ENCODE assay signal across 8 cellular contexts in the genomic region with DNA sequence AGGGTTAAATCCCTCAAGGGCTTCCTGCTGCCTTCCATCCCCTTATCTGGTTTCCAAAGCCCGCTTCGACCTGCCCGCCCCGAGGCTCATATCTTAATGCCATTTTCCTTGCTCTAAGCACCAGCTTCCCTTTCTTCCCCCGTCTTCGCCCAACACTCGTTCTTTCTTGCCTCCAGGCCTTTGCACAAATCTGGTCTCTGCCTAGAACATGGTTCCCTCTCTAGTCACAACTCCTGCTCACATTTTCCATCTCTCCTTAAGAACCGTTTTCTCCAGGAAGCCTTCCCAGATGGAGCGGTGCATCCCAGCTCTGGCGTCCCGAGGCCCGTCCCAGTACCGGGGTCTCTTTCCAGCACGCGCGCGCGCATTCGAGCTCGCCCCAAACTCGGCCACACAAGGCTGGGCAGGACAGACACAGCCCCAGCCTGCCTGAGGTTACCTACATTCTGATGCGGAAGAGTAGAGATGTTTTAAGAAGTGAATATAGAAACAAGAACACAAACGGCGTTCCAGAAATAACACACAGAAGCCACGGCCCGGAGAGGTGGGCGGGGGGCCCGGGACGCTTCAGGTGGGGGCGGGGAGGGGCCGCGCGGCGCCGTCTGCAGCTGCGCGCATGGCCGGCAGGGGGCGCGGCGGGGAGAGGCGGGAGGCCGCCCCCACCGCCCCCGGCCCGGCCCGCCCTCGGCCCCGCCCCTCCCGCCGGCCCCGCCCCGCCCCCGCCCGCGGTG. TPM values are rescaled to one million over a fixed set of nuclear protein-coding genes. Genes with fewer than 3 reads are reported as not detected.
DNase-seq lines count a peak whose midpoint lies in the region; ATAC-seq and TF ChIP-seq lines count a peak whose summit lies in the region.

Gene DGKD, plus strand, starts transcription at position 726 of the 731 bp plus-strand sequence. CDS start 25 bp downstream, outside the sequence.

- H3K4me3 ChIP-seq in BLaER1 = peak within 1 kb of the TSS; percentile 96
- H3K4me3 ChIP-seq in PC-3 (ENCODE audit: low read length) = peak within 1 kb of the TSS; percentile 95
- H3K4me3 ChIP-seq in neural cell (ENCODE audit: low read length) = peak within 1 kb of the TSS; percentile 85
- peak within 1 kb of the TSS; percentile 79 to 85 for H3K4me3 ChIP-seq in stomach smooth muscle (ENCODE audit: low read length in 2 of 2)

- H3K4me1 ChIP-seq in BLaER1 = peaks cover 77% of the 10 kb centered on the region
- H3K4me1 ChIP-seq in PC-3 (ENCODE audit: insufficient read depth, low read length) = peaks cover 42% of the 10 kb centered on the region
- H3K4me1 ChIP-seq in stomach smooth muscle (ENCODE audit: control insufficient read depth, insufficient read depth, low read length) = peaks cover 23% of the 10 kb centered on the region

- BruUV-seq in PC-3 (replicated peaks; lab: Mats Ljungman, UMichigan) = TSS peak; percentile 62

- H4K20me1 ChIP-seq in BLaER1 (peaks cover 40% of the 10 kb centered on the region), PC-3 (ENCODE audit: low read length) (peaks cover 20% of the 10 kb centered on the region; the same call in 1 of the 2 replicates), neural cell (ENCODE audit: insufficient read depth) (no peaks in the 10 kb centered on the region)

- no peak for TF ChIP-seq RAD21 in neural cell (conservative IDR thresholded peaks at IDR 0.05)

- H3K36me3 Mint-ChIP-seq in activated T-helper 1 cell treated with anti-CD3 and anti-CD28 coated beads, Interleukin-12 subunit alpha, Interleukin-12 subunit beta, Interleukin-2, Interleukin-4 antibody, amounts not matched to agents 30 ng/mL and 10 ng/mL and 1 ng/mL, durations not matched to agents 14 hours and 24 hours and 36 hours (ENCODE audit: low read depth) = peaks cover 21% of the 10 kb centered on the region

- TF ChIP-seq CTCF in PC-3 (conservative IDR thresholded peaks at IDR 0.05; ENCODE audit: low read depth, low read length) = peak; percentile 30; the same call in 1 of the 2 replicates
- no peak for TF ChIP-seq CTCF in neural cell (IDR thresholded peaks at IDR 0.05; ENCODE audit: poor library complexity, severe bottlenecking)

- H3K36me3 ChIP-seq in BLaER1 (peaks cover 14% of the 10 kb centered on the region), PC-3 (ENCODE audit: low read depth, low read length) (0 out of 2 replicates have a peak, but pooled peaks cover 3% of the 10 kb centered on the region), neural cell (ENCODE audit: insufficient read depth, low read length) (no peaks in the 10 kb centered on the region), stomach smooth muscle (ENCODE audit: control insufficient read depth in 2 of 2, insufficient read depth in 2 of 2, low read length in 2 of 2) (no peaks in the 10 kb centered on the region)

- POLR2A ChIA-PET in PC-3 (lab: Charles Lee; ENCODE audit: unreplicated experiment) = no interaction called here

- H3F3A ChIP-seq in PC-3 (ENCODE audit: low read length, unreplicated experiment) (no peaks in the 10 kb centered on the region), neural cell (ENCODE audit: insufficient read depth, low read length, poor library complexity, severe bottlenecking) (no peaks in the 10 kb centered on the region)

- DNase-seq in PC-3 (peak; percentile 58), fibroblast of peridontal ligament (ENCODE audit: extremely low read depth) (peak; percentile 41)
- no peak for DNase-seq in activated T-helper 1 cell treated with anti-CD3 and anti-CD28 coated beads, Interleukin-12 subunit alpha, Interleukin-12 subunit beta, Interleukin-2, Interleukin-4 antibody, amounts not matched to agents 30 ng/mL and 10 ng/mL and 1 ng/mL, durations not matched to agents 14 hours and 24 hours and 36 hours (ENCODE audit: low spot score)

- no peaks in the 10 kb centered on the region for H3K9me3 Mint-ChIP-seq in activated T-helper 1 cell treated with anti-CD3 and anti-CD28 coated beads, Interleukin-12 subunit alpha, Interleukin-12 subunit beta, Interleukin-2, Interleukin-4 antibody, amounts not matched to agents 30 ng/mL and 10 ng/mL and 1 ng/mL, durations not matched to agents 14 hours and 24 hours and 36 hours

- H3K27ac ChIP-seq in BLaER1 (peak within 1 kb of the TSS; percentile 96), PC-3 (ENCODE audit: low read length) (peak within 1 kb of the TSS; percentile 22; the same call in 1 of the 2 replicates), neural cell (ENCODE audit: low read length) (peak within 1 kb of the TSS; percentile 35), stomach smooth muscle (ENCODE audit: low read length) (no peak within 1 kb of the TSS)

- no peaks in the 10 kb centered on the region for H3K27me3 ChIP-seq in BLaER1
- no peaks in the 10 kb centered on the region for H3K27me3 ChIP-seq in PC-3 (ENCODE audit: low read length)
- H3K27me3 ChIP-seq in neural cell (ENCODE audit: insufficient read depth, low read depth, low read length) = peaks cover 3% of the 10 kb centered on the region
- H3K27me3 ChIP-seq in stomach smooth muscle (ENCODE audit: control insufficient read depth in 1 of 2, insufficient read depth in 2 of 2, low read length in 2 of 2) = no peaks in the 10 kb centered on the region

- ATAC-seq in GM19035 (IDR thresholded peaks at IDR 0.05; ENCODE audit: unreplicated experiment) (peak; percentile 52), HG03432 (IDR thresholded peaks at IDR 0.05; ENCODE audit: unreplicated experiment) (peak; percentile 53), PC-3 (peak; percentile 42)

- H3K79me2 ChIP-seq in PC-3 (ENCODE audit: low read length) (peaks cover 41% of the 10 kb centered on the region), neural cell (replicated peaks; ENCODE audit: insufficient read depth, low read length) (peaks cover 16% of the 10 kb centered on the region)

- peak within 1 kb of the TSS; percentile 87 for H3K4me3 Mint-ChIP-seq in activated T-helper 1 cell treated with anti-CD3 and anti-CD28 coated beads, Interleukin-12 subunit alpha, Interleukin-12 subunit beta, Interleukin-2, Interleukin-4 antibody, amounts not matched to agents 30 ng/mL and 10 ng/mL and 1 ng/mL, durations not matched to agents 14 hours and 24 hours and 36 hours

- intact Hi-C loops in PC-3 (cut with micrococcal nuclease) = no loop called here
- intact Hi-C loops in activated T-helper 1 cell treated with anti-CD3 and anti-CD28 coated beads, Interleukin-12 subunit alpha, Interleukin-12 subunit beta, Interleukin-2, Interleukin-4 antibody, amounts not matched to agents 30 ng/mL and 10 ng/mL and 1 ng/mL, durations not matched to agents 14 hours and 24 hours and 36 hours (cut with micrococcal nuclease) = loop anchor here (1.0 to 5.0 kb wide), 5 partner anchors 23 to 747 kb away; no protein-coding TSS in a partner anchor

- H2AFZ ChIP-seq in PC-3 (ENCODE audit: low read length) (peak within 1 kb of the TSS; percentile 99), neural cell (ENCODE audit: low read depth, low read length) (peak within 1 kb of the TSS; percentile 43)

- no peak for TF ChIP-seq EP300 in neural cell (conservative IDR thresholded peaks at IDR 0.05; ENCODE audit: poor library complexity, severe bottlenecking)

- H3K9ac ChIP-seq in BLaER1 (peak within 1 kb of the TSS; percentile 97), PC-3 (ENCODE audit: low read length) (peak within 1 kb of the TSS; percentile 66), neural cell (ENCODE audit: low read length) (peak within 1 kb of the TSS; percentile 63), stomach smooth muscle (ENCODE audit: low read length in 2 of 2) (peak within 1 kb of the TSS; percentile 72 to 79)

- no peaks in the 10 kb centered on the region for H3K27me3 Mint-ChIP-seq in activated T-helper 1 cell treated with anti-CD3 and anti-CD28 coated beads, Interleukin-12 subunit alpha, Interleukin-12 subunit beta, Interleukin-2, Interleukin-4 antibody, amounts not matched to agents 30 ng/mL and 10 ng/mL and 1 ng/mL, durations not matched to agents 14 hours and 24 hours and 36 hours (ENCODE audit: insufficient read depth)

- H3K9me3 ChIP-seq in BLaER1 (no peaks in the 10 kb centered on the region), PC-3 (ENCODE audit: low read length) (no peaks in the 10 kb centered on the region), neural cell (ENCODE audit: low read length) (no peaks in the 10 kb centered on the region), stomach smooth muscle (ENCODE audit: control insufficient read depth in 2 of 2, low read length in 2 of 2) (no peaks in the 10 kb centered on the region)

- CTCF ChIA-PET in PC-3 (lab: Charles Lee) = interaction anchor here (0.5 to 0.7 kb wide), 2 partner anchors 35 to 61 kb away, joined by 3 to 7 read pairs; no protein-coding TSS in a partner anchor

- peaks cover 67% of the 10 kb centered on the region for H3K4me1 Mint-ChIP-seq in activated T-helper 1 cell treated with anti-CD3 and anti-CD28 coated beads, Interleukin-12 subunit alpha, Interleukin-12 subunit beta, Interleukin-2, Interleukin-4 antibody, amounts not matched to agents 30 ng/mL and 10 ng/mL and 1 ng/mL, durations not matched to agents 14 hours and 24 hours and 36 hours (ENCODE audit: low read depth)

- H3K9me2 ChIP-seq in PC-3 (replicated peaks; ENCODE audit: low read length) (no peaks in the 10 kb centered on the region), neural cell (ENCODE audit: insufficient read depth, low read length) (no peaks in the 10 kb centered on the region)

- H3K4me2 ChIP-seq in BLaER1 = peak within 1 kb of the TSS; percentile 95
- H3K4me2 ChIP-seq in PC-3 (ENCODE audit: low read length) = peak within 1 kb of the TSS; percentile 95
- H3K4me2 ChIP-seq in neural cell (ENCODE audit: low read length) = peak within 1 kb of the TSS; percentile 72

- H3K27ac Mint-ChIP-seq in activated T-helper 1 cell treated with anti-CD3 and anti-CD28 coated beads, Interleukin-12 subunit alpha, Interleukin-12 subunit beta, Interleukin-2, Interleukin-4 antibody, amounts not matched to agents 30 ng/mL and 10 ng/mL and 1 ng/mL, durations not matched to agents 14 hours and 24 hours and 36 hours = peak within 1 kb of the TSS; percentile 90

TF ChIP-seq in neural cell, 6 proteins besides CTCF, POLR2A, EP300 and RAD21 (continues in another document):
- TF ChIP-seq TAF1 (IDR thresholded peaks at IDR 0.05; ENCODE audit: low read depth) = no peak
- TF ChIP-seq EZH2 (IDR thresholded peaks at IDR 0.05; ENCODE audit: borderline replicate concordance, insufficient read depth, low read length, poor library complexity, severe bottlenecking) = no peak
- TF ChIP-seq POLR2AphosphoS5 (IDR thresholded peaks at IDR 0.05) = no peak
- no peak for TF ChIP-seq MXI1 (conservative IDR thresholded peaks at IDR 0.05; ENCODE audit: poor library complexity, severe bottlenecking)
- TF ChIP-seq SMC3 (conservative IDR thresholded peaks at IDR 0.05; ENCODE audit: poor library complexity) = no peak

RNA-seq across cellular contexts. Expression of gene DGKD, which starts in this region (rescaled TPM):
- total RNA-seq in PC-3 (2014; rRNA removed) = 23.3 and 36.2 TPM in 2 replicates
- 42.5 and 43.7 TPM in 2 replicates for total RNA-seq in activated T-helper 1 cell treated with anti-CD3 and anti-CD28 coated beads, Interleukin-12 subunit alpha, Interleukin-12 subunit beta, Interleukin-2, Interleukin-4 antibody, amounts not matched to agents 30 ng/mL and 10 ng/mL and 1 ng/mL, durations not matched to agents 14 hours and 24 hours and 36 hours
- 33.4 and 36.4 TPM in 2 replicates for polyA plus RNA-seq in neural cell
- polyA minus RNA-seq in neural cell = 59.0 and 64.3 TPM in 2 replicates
